Comparison of ENCODE assay signal across 8 cellular contexts in the genomic region with DNA sequence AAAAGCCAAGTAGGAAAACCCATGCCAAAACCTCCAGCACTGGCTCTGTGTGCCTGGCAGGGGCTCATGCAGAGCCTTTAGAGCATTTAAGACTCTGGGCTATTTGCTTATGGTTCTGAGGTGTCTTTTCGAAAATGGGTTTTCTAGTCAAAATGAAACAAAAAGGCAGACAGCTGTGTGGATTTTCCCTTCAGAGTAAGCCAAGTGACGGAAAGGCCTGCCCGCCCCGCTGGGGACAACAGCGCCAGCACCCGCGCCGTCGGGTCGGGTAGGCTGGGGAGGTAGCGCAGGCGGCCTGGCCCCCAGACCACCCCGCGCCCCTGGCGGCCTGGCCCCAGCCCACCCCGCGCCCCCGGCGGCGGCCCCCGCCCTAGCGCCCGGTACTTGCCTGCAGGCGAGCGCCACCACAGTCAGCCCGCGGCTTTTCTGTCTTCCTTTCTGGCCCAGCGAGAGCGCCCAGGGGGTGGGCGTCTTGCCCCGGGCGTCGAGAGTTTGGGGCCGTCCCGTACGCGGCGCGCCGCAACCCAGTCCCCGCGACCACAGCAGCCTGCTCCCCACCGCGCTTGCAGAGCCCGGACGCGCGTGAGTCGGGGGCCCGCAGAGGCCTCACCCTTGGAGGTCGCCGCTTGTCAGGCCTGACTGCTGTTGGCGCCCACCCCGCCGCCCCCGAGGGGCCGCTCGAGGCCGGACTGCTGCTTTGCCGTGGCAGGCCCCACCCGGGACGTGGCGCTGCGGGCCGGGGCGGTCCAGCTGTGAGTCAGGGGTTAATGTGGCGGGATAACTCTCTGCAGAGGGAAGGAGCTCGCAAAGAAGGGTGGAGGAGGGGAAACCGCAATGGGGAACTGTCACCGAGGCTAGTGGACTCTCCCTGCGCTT. TPM values are rescaled to one million over a fixed set of nuclear protein-coding genes. Genes with fewer than 3 reads are reported as not detected.
DNase-seq lines count a peak whose midpoint lies in the region; TF ChIP-seq lines count a peak whose summit lies in the region.

TICAM2 (minus strand) TSS at position 771 of the 876 bp plus-strand sequence. CDS start 21,223 bp downstream, outside the sequence.

- peak; percentile 8 for TF ChIP-seq CTCF in GM12864 (IDR thresholded peaks at IDR 0.05; ENCODE audit: low read depth, low read length, missing control alignments)

- H2BK120ac ChIP-seq in mesendoderm (ENCODE audit: low read depth, low read length) = no peak within 1 kb of the TSS

- H3K79me1 ChIP-seq in mesendoderm (ENCODE audit: low read length) = no peaks in the 10 kb centered on the region

- no peak within 1 kb of the TSS for H2BK15ac ChIP-seq in mesendoderm (replicated peaks; ENCODE audit: low read depth)

- peaks cover 26% of the 10 kb centered on the region for H3K4me1 ChIP-seq in GM23248 (ENCODE audit: insufficient read depth)
- no peaks in the 10 kb centered on the region for H3K4me1 ChIP-seq in effector memory CD4-positive, alpha-beta T cell (ENCODE audit: control insufficient read depth, insufficient read depth, low read length, poor library complexity, severe bottlenecking)
- H3K4me1 ChIP-seq in mesendoderm (ENCODE audit: control insufficient read depth, low read depth, low read length) = no peaks in the 10 kb centered on the region

- H4K8ac ChIP-seq in mesendoderm (ENCODE audit: low read depth, low read length) = no peak within 1 kb of the TSS

- H3K27me3 ChIP-seq in GM23248 (replicated peaks; ENCODE audit: insufficient read depth) (no peaks in the 10 kb centered on the region), mesendoderm (ENCODE audit: insufficient read depth, low read length, poor library complexity) (no peaks in the 10 kb centered on the region)
- no peaks in the 10 kb centered on the region for H3K27me3 ChIP-seq in effector memory CD4-positive, alpha-beta T cell (replicated peaks; ENCODE audit: control insufficient read depth, insufficient read depth, low read length, poor library complexity, severe bottlenecking)

- H3F3A ChIP-seq in GM23248 (ENCODE audit: insufficient read depth) = peaks cover 44% of the 10 kb centered on the region

- H3K18ac ChIP-seq in mesendoderm (ENCODE audit: low read length) = peak within 1 kb of the TSS; percentile 7

- H3K9me2 ChIP-seq in GM23248 (ENCODE audit: insufficient read depth) = no peaks in the 10 kb centered on the region

- peak within 1 kb of the TSS; percentile 86 for H3K56ac ChIP-seq in mesendoderm (ENCODE audit: low read length)

- no peaks in the 10 kb centered on the region for H3K9me3 ChIP-seq in GM23248 (ENCODE audit: low read depth)
- no peaks in the 10 kb centered on the region for H3K9me3 ChIP-seq in effector memory CD4-positive, alpha-beta T cell (ENCODE audit: control insufficient read depth, low read length)

- peak within 1 kb of the TSS; percentile 80 for H2AFZ ChIP-seq in GM23248

- DNase-seq in GM12864 (ENCODE audit: low read depth) = peak; percentile 81
- DNase-seq in GM23248 = peak; percentile 84
- peak; percentile 37 for DNase-seq in M059J (ENCODE audit: low read depth)
- DNase-seq in activated CD4-positive, alpha-beta T cell treated with anti-CD3 and anti-CD28 coated beads, Interleukin-2, amount 50 U/mL, for 48 hours = peak; percentile 63 to 71
- peak; percentile 37 to 42 (median 41) for DNase-seq in effector memory CD4-positive, alpha-beta T cell
- DNase-seq in mesendoderm = peak; percentile 74
- peak; percentile 47 to 60 for DNase-seq in stimulated activated CD8-positive, alpha-beta memory T cell treated with anti-CD3 and anti-CD28 coated beads, Interleukin-15, amount 100 ng/mL, for 48 hours (ENCODE audit: low read depth in 2 of 2)
- no peak for DNase-seq in foreskin melanocyte

- peak within 1 kb of the TSS; percentile 95 for H3K4me2 ChIP-seq in GM23248 (ENCODE audit: unreplicated experiment)
- peak within 1 kb of the TSS; percentile 54 for H3K4me2 ChIP-seq in mesendoderm (ENCODE audit: low read length)

- H3K4me3 ChIP-seq in GM12864 (ENCODE audit: low read depth, low read length) = peak within 1 kb of the TSS; percentile 87
- H3K4me3 ChIP-seq in GM23248 = peak within 1 kb of the TSS; percentile 88
- peak within 1 kb of the TSS; percentile 51 for H3K4me3 ChIP-seq in effector memory CD4-positive, alpha-beta T cell (ENCODE audit: insufficient read depth, low read depth, low read length, poor library complexity, severe bottlenecking)
- H3K4me3 ChIP-seq in mesendoderm (ENCODE audit: low read length) = peak within 1 kb of the TSS; percentile 15

- WGBS in GM23248 (ENCODE audit: low coverage in 1 of 2, low lambda C conversion rate in 2 of 2, missing lambda C conversion rate in 2 of 2), 2 experiments = 1 to 3% methylated on average over 34 to 43 of the region's 71 CpGs
- WGBS in mesendoderm (ENCODE audit: extremely low coverage, insufficient coverage, low lambda C conversion rate) = no CpG with 5 or more reads among the region's 71 CpGs

- H3K79me2 ChIP-seq in GM23248 (ENCODE audit: insufficient read depth) (peaks cover 85% of the 10 kb centered on the region), mesendoderm (ENCODE audit: control insufficient read depth, insufficient read depth, low read length) (no peaks in the 10 kb centered on the region)

- no peak within 1 kb of the TSS for H2AK5ac ChIP-seq in mesendoderm (ENCODE audit: low read length)

- H4K20me1 ChIP-seq in GM23248 (ENCODE audit: insufficient read depth) = no peaks in the 10 kb centered on the region; the same call in 1 of the 2 replicates

- no peak within 1 kb of the TSS for H2BK5ac ChIP-seq in mesendoderm (ENCODE audit: low read length)

- peak within 1 kb of the TSS; percentile 84 for H3K27ac ChIP-seq in GM23248
- peak within 1 kb of the TSS; percentile 62 for H3K27ac ChIP-seq in effector memory CD4-positive, alpha-beta T cell (ENCODE audit: insufficient read depth, low read length, poor library complexity, severe bottlenecking)
- no peak within 1 kb of the TSS for H3K27ac ChIP-seq in mesendoderm (ENCODE audit: low read depth, low read length)

- no peak within 1 kb of the TSS for H4K5ac ChIP-seq in mesendoderm (ENCODE audit: low read length)

- H3K9ac ChIP-seq in GM23248 (peak within 1 kb of the TSS; percentile 97), mesendoderm (ENCODE audit: low read length) (peak within 1 kb of the TSS; percentile 77)

- in situ Hi-C loops in GM23248 (cut with MboI) = no loop called here

- peak within 1 kb of the TSS; percentile 50 for H3K4ac ChIP-seq in mesendoderm (ENCODE audit: low read depth, low read length)

- no peak within 1 kb of the TSS for H3K23ac ChIP-seq in mesendoderm (ENCODE audit: low read length)

- H3K36me3 ChIP-seq in GM23248 (ENCODE audit: low read depth) (no peaks in the 10 kb centered on the region), mesendoderm (ENCODE audit: control insufficient read depth, insufficient read depth, low read length) (no peaks in the 10 kb centered on the region)
- H3K36me3 ChIP-seq in effector memory CD4-positive, alpha-beta T cell (ENCODE audit: control insufficient read depth, insufficient read depth, low read length) = no peaks in the 10 kb centered on the region

RNA-seq across cellular contexts. Expression of gene TICAM2, which starts in this region (rescaled TPM):
- 1.9 and 12.3 TPM in 2 replicates for total RNA-seq in GM23248 (2014; rRNA removed; shearing (Covaris generic))
- 11.3 and 14.1 TPM in 2 replicates for polyA plus RNA-seq in GM23248 (2016; fragmentation: Nextera tagmentation; extraction: Ambion mirVana)
- 14.0 and 16.0 TPM in 2 replicates for total RNA-seq in M059J (2014; rRNA removed; shearing (Covaris generic))
- polyA plus RNA-seq in mesendoderm (2013, experiment 1 of 2) = 0.04 TPM
- polyA plus RNA-seq in mesendoderm (2013, experiment 2 of 2) = 0.22 TPM

Comparison
In these comparisons a context has a peak if more than half of its experiments do, and no peak if none do; other contexts are left out.
1. H3K4me3 ChIP-seq: peak in every context shown above with its lines; median percentile 88 in GM23248; 87 in GM12864; 51 in effector memory CD4-positive, alpha-beta T cell; 15 in mesendoderm.